In the genomic region with DNA sequence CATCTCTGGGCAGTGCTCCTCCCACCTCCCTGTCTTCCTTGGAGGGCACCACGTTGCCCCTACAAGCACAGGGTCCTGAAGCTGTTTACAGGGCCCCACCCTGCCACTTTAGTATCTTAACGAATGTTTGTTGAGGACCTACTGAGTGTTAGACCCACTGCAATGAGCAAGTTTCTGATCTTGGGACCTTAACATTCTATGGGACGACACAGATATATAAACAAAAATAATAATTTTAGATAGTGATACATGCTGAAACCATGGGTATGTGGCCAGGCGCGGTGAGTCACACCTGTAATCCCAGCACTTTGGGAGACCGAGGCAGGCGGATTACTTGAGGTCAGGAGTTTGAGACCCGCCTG, we compare ENCODE assay signal across 1 cellular context.
TF ChIP-seq lines count a peak whose summit lies in the region.

No MANE protein-coding gene starts in this region.

TF ChIP-seq in HepG2, 621 proteins besides CTCF, POLR2A, EP300 and RAD21:
- TF ChIP-seq, protein P1, sequence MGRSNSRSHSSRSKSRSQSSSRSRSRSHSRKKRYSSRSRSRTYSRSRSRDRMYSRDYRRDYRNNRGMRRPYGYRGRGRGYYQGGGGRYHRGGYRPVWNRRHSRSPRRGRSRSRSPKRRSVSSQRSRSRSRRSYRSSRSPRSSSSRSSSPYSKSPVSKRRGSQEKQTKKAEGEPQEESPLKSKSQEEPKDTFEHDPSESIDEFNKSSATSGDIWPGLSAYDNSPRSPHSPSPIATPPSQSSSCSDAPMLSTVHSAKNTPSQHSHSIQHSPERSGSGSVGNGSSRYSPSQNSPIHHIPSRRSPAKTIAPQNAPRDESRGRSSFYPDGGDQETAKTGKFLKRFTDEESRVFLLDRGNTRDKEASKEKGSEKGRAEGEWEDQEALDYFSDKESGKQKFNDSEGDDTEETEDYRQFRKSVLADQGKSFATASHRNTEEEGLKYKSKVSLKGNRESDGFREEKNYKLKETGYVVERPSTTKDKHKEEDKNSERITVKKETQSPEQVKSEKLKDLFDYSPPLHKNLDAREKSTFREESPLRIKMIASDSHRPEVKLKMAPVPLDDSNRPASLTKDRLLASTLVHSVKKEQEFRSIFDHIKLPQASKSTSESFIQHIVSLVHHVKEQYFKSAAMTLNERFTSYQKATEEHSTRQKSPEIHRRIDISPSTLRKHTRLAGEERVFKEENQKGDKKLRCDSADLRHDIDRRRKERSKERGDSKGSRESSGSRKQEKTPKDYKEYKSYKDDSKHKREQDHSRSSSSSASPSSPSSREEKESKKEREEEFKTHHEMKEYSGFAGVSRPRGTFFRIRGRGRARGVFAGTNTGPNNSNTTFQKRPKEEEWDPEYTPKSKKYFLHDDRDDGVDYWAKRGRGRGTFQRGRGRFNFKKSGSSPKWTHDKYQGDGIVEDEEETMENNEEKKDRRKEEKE (IDR thresholded peaks at IDR 0.05): no peak
- TF ChIP-seq, protein P2, sequence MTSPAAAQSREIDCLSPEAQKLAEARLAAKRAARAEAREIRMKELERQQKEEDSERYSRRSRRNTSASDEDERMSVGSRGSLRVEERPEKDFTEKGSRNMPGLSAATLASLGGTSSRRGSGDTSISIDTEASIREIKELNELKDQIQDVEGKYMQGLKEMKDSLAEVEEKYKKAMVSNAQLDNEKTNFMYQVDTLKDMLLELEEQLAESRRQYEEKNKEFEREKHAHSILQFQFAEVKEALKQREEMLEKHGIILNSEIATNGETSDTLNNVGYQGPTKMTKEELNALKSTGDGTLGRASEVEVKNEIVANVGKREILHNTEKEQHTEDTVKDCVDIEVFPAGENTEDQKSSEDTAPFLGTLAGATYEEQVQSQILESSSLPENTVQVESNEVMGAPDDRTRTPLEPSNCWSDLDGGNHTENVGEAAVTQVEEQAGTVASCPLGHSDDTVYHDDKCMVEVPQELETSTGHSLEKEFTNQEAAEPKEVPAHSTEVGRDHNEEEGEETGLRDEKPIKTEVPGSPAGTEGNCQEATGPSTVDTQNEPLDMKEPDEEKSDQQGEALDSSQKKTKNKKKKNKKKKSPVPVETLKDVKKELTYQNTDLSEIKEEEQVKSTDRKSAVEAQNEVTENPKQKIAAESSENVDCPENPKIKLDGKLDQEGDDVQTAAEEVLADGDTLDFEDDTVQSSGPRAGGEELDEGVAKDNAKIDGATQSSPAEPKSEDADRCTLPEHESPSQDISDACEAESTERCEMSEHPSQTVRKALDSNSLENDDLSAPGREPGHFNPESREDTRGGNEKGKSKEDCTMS (CRISPR knock-in tag; conservative IDR thresholded peaks at IDR 0.05): no peak
- TF ChIP-seq ZNF607 (CRISPR knock-in tag; IDR thresholded peaks at IDR 0.05; ENCODE audit: borderline replicate concordance) (no peak), ZNF317 (CRISPR knock-in tag; IDR thresholded peaks at IDR 0.05) (no peak), CCAR2 (optimal IDR thresholded peaks at IDR 0.05; ENCODE audit: low read depth, low read length) (no peak)
